In the genomic region with DNA sequence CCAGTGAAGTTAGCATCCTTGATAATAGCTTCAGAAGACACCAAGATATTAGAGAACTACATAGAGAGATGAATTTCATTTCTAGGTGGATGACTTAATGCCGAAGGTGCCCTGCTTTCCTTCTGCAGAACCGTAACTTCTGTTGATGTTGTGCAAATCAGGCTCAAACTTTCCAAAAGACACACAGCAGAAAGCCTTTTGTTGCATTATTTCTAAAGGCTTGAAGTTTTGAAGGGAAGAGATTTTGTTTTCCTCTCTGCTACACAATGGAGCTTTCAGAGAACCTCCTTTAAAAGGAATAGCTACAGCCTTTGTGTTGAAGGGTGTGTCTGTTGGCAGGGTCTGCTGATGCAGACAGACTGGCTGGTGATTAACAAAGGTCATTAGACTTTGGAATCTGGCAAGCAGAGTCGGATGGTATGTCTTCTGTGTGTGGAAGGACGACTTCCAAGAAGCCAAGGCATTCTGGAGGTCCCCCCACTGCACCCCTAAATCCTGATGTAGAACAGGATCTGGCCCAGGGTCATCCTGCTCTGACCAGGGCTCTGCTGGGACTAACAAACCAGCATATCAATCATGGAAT, we compare ENCODE assay signal across 9 cellular contexts. TPM values are rescaled to one million over a fixed set of nuclear protein-coding genes. Genes with fewer than 3 reads are reported as not detected.
DNase-seq lines count a peak whose midpoint lies in the region; ATAC-seq, FAIRE-seq and TF ChIP-seq lines count a peak whose summit lies in the region.
"Had no signal": no experiment of that assay in that cellular context is flagged by ENCODE, and none has a peak within 500 bp of the region (broad histone marks: within the 10 kb centered on the region; RNA-seq: fewer than 3 reads in every experiment).

No MANE protein-coding gene starts in this region.

- no peaks in the 10 kb centered on the region for H3K9me2 ChIP-seq in OCI-LY7 (ENCODE audit: insufficient read depth, low read length)

- peaks cover 10 to 18% of the 10 kb centered on the region in 2 donors for H3K36me3 ChIP-seq in lung (ENCODE audit: control insufficient read depth in 2 of 2, insufficient read depth in 2 of 2, low read length in 2 of 2)
- H3K36me3 ChIP-seq in uterus: no peaks in the 10 kb centered on the region
- no peaks in the 10 kb centered on the region for H3K36me3 ChIP-seq in OCI-LY7 (ENCODE audit: insufficient read depth, low read length)

- TF ChIP-seq CTCF in coronary artery (IDR thresholded peaks at IDR 0.05) (no peak), lung (IDR thresholded peaks at IDR 0.05; ENCODE audit: control extremely low read depth, extremely low read depth) (no peak), uterus (IDR thresholded peaks at IDR 0.05) (no peak), OCI-LY7 (conservative IDR thresholded peaks at IDR 0.05; ENCODE audit: low read length) (no peak)

- whole genome bisulfite sequencing in lung, 2 donors: 57 to 60% methylated on average over 4 of the region's 4 CpGs

- H2AFZ ChIP-seq in OCI-LY7 (ENCODE audit: low read length): no peak overlapping the region; the same call in 1 of the 2 replicates

- no peaks in the 10 kb centered on the region for H4K20me1 ChIP-seq in OCI-LY7 (ENCODE audit: insufficient read depth, low read length)

- POLR2A ChIA-PET in OCI-LY7 (lab: Charles Lee): interaction anchor here (0.6 to 2.0 kb wide), 3 partner anchors 8 to 339 kb away, joined by 3 to 7 read pairs (median 3); no protein-coding TSS in a partner anchor

- peaks cover 7 to 26% of the 10 kb centered on the region in 2 donors for H3K4me1 ChIP-seq in lung (ENCODE audit: control insufficient read depth in 2 of 2, insufficient read depth in 2 of 2, low read length in 2 of 2)
- H3K4me1 ChIP-seq in uterus: peaks cover 0 to 19% of the 10 kb centered on the region in 2 donors
- no peaks in the 10 kb centered on the region for H3K4me1 ChIP-seq in OCI-LY7 (ENCODE audit: insufficient read depth, low read length, poor library complexity, severe bottlenecking)

- peak overlapping the region; percentile 20 for H3K4me3 ChIP-seq in coronary artery
- H3K4me3 ChIP-seq in lung: no peak overlapping the region
- H3K4me3 ChIP-seq in uterus: no peak overlapping the region
- no peak overlapping the region for H3K4me3 ChIP-seq in OCI-LY7 (ENCODE audit: low read depth, low read length, poor library complexity, severe bottlenecking)

- CTCF ChIA-PET in OCI-LY7 (lab: Charles Lee; ENCODE audit: unreplicated experiment): no interaction called here

- DNase-seq in Right ventricle myocardium inferior (ENCODE audit: missing footprints) (peak; percentile 61), cardiac septum (ENCODE audit: low spot score) (no peak), coronary artery (ENCODE audit: low spot score) (no peak), lung (ENCODE audit: low spot score) (no peak), uterus (no peak), OCI-LY7 (ENCODE audit: low spot score) (no peak), frontal cortex (ENCODE audit: low spot score in 2 of 2) (no peak)
- DNase-seq: naive B cell had no signal

- ATAC-seq in Right ventricle myocardium inferior (peak; percentile 61), lung (ENCODE audit: insufficient read depth, low FRiP score) (no peak), GM21737 (IDR thresholded peaks at IDR 0.05; ENCODE audit: unreplicated experiment) (no peak)

- TF ChIP-seq POLR2A in uterus (IDR thresholded peaks at IDR 0.05): no peak

- intact Hi-C loops in Right ventricle myocardium inferior (cut with DNase I): loop anchor here (2.0 to 5.0 kb wide), 3 partner anchors 40 to 50 kb away; no protein-coding TSS in a partner anchor
- intact Hi-C loops in cardiac septum (cut with DNase I): loop anchor here (1.0 to 5.0 kb wide), 3 partner anchors 42 to 55 kb away; no protein-coding TSS in a partner anchor
- intact Hi-C loops in uterus (cut with DNase I; ENCODE audit: low total_unique reads): no loop called here
- intact Hi-C loops in OCI-LY7 (cut with micrococcal nuclease; ENCODE audit: unreplicated experiment): no loop called here

- H3K4me2 ChIP-seq in OCI-LY7 (ENCODE audit: low read length): no peak overlapping the region

- no peaks in the 10 kb centered on the region for H3K79me2 ChIP-seq in OCI-LY7 (ENCODE audit: insufficient read depth, low read depth, low read length)

- no TSS peak for BruUV-seq in OCI-LY7 (replicated peaks; lab: Mats Ljungman, UMichigan)

- H3K9me3 ChIP-seq in lung (ENCODE audit: control insufficient read depth in 2 of 2, insufficient read depth in 1 of 2, low read length in 1 of 2) (peaks cover 0 to 6% of the 10 kb centered on the region in 2 donors), uterus (no peaks in the 10 kb centered on the region), OCI-LY7 (ENCODE audit: low read length) (no peaks in the 10 kb centered on the region)

- no peak for FAIRE-seq in frontal cortex (lab: Jason Lieb, UNC)

- H3K27ac ChIP-seq in coronary artery: peak overlapping the region in 1 of 2 donors; percentile 66
- peak overlapping the region; percentile 86 to 91 for H3K27ac ChIP-seq in lung (ENCODE audit: low read depth in 1 of 2, low read length in 1 of 2)
- H3K27ac ChIP-seq in uterus: peak overlapping the region; percentile 83 to 87
- H3K27ac ChIP-seq in OCI-LY7 (ENCODE audit: low read depth, low read length, poor library complexity, severe bottlenecking): no peak overlapping the region

- no peaks in the 10 kb centered on the region for H3K27me3 ChIP-seq in lung (ENCODE audit: control insufficient read depth, insufficient read depth)
- no peaks in the 10 kb centered on the region for H3K27me3 ChIP-seq in uterus

RNA-seq across cellular contexts. Expression of gene ZNF462, which starts 57.8 kb away (rescaled TPM):
- 21.1 TPM for total RNA-seq in Right ventricle myocardium inferior
- 38.8 TPM for total RNA-seq in cardiac septum
- total RNA-seq in lung: 10 to 100 TPM; 36.5 to 37.7 TPM
- 1 to 10 TPM; 2.0 to 2.5 TPM for polyA plus RNA-seq in lung
- total RNA-seq in uterus: 100 to 1,000 TPM in 1 of 4 donors, 10 to 100 TPM in 3; 18.2 to 136 (median 60.1) TPM
- 0.70 and 1.1 TPM in 2 replicates for total RNA-seq in OCI-LY7 (2014; rRNA removed; shearing (Covaris generic))
- 0.35 and 0.88 TPM in 2 replicates for total RNA-seq in OCI-LY7 (2022)
- total RNA-seq in frontal cortex: 108 TPM

Comparison
In these comparisons a context has a peak if more than half of its experiments do, and no peak if none do; other contexts are left out.
1. RNA of gene ZNF462, which starts 57.8 kb away (total RNA-seq): 108 TPM in frontal cortex (single experiment), 18.2 to 136 TPM in uterus, 38.8 TPM in cardiac septum (single experiment), 36.5 to 37.7 TPM in lung and 21.1 TPM in Right ventricle myocardium inferior (single experiment); 0.35 to 1.1 TPM in OCI-LY7; every median in the first group is over 4 times any median in the second.
2. intact Hi-C loops: an anchor here in Right ventricle myocardium inferior (2.0 to 5.0 kb wide) and cardiac septum (1.0 to 5.0 kb wide); none called in uterus and OCI-LY7.